Comparison of ENCODE assay signal across 16 cellular contexts in the genomic region with DNA sequence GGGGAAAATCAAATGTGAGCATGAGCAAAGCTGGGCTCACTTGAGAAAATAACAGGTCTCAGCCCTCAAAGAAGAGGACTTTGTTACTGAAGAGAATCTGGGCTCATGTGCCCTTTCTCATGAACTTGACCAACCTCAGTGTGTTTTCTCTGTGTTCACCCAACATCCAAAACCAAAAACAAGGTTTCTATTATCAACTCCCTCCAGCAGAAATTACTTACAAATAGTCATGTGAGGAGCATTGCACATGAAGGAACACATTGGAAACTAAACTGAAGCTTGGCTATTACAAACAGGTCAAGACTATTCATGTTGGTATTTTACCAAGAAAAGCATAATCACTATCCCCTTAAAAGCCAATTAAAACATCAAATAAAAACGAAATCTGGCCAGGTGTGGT.
DNase-seq lines count a peak whose midpoint lies in the region; ATAC-seq and TF ChIP-seq lines count a peak whose summit lies in the region.
"Had no signal": no experiment of that assay in that cellular context is flagged by ENCODE, and none has a peak within 500 bp of the region (broad histone marks: within the 10 kb centered on the region; RNA-seq: fewer than 3 reads in every experiment).

No MANE protein-coding gene starts in this region.

- TF ChIP-seq CTCF in osteoblast (IDR thresholded peaks at IDR 0.05; ENCODE audit: extremely low read depth, low read depth, low read length) (no peak), upper lobe of right lung (IDR thresholded peaks at IDR 0.05) (no peak)

- H3K4me3 ChIP-seq in osteoblast (ENCODE audit: insufficient read depth, low read length), result no peak overlapping the region
- no peak overlapping the region for H3K4me3 ChIP-seq in upper lobe of right lung
- H3K4me3 ChIP-seq: neural progenitor cell had no signal

- POLR2A ChIA-PET in naive thymus-derived CD8-positive, alpha-beta T cell (lab: Charles Lee), result no interaction called here

- no peaks in the 10 kb centered on the region for H4K20me1 ChIP-seq in osteoblast (ENCODE audit: insufficient read depth, low read length)

- H3K27me3 Mint-ChIP-seq in naive thymus-derived CD8-positive, alpha-beta T cell, result peaks cover 0 to 5% (median 0%) of the 10 kb centered on the region in 5 donors

- peaks cover 0 to 1% (median 0%) of the 10 kb centered on the region in 9 donors for H3K9me3 Mint-ChIP-seq in naive thymus-derived CD8-positive, alpha-beta T cell
- H3K9me3 Mint-ChIP-seq: activated naive CD8-positive, alpha-beta T cell treated with anti-CD3 and anti-CD28 coated beads, Interleukin-2, amount 50 U/mL, for 24 hours had no signal

- peaks cover 0 to 2% (median 0%) of the 10 kb centered on the region in 4 donors for H3K4me1 Mint-ChIP-seq in naive thymus-derived CD8-positive, alpha-beta T cell
- H3K4me1 Mint-ChIP-seq: activated naive CD8-positive, alpha-beta T cell treated with anti-CD3 and anti-CD28 coated beads, Interleukin-2, amount 50 U/mL, for 24 hours; neural progenitor cell had no signal

- no peak for ATAC-seq in upper lobe of right lung
- ATAC-seq in naive thymus-derived CD8-positive, alpha-beta T cell, result no peak
- ATAC-seq: activated naive CD8-positive, alpha-beta T cell treated with anti-CD3 and anti-CD28 coated beads, Interleukin-2, amount 50 U/mL, for 24 hours had no signal

- H3K27ac ChIP-seq in angular gyrus (ENCODE audit: low read depth, low read length) (peak overlapping the region; percentile 33), osteoblast (ENCODE audit: low read depth, low read length) (peak overlapping the region; percentile 57), upper lobe of right lung (peak overlapping the region; percentile 17)
- H3K27ac ChIP-seq: neural progenitor cell had no signal

- H3K9me3 ChIP-seq in osteoblast (ENCODE audit: low read depth, low read length), result no peaks in the 10 kb centered on the region
- no peaks in the 10 kb centered on the region for H3K9me3 ChIP-seq in upper lobe of right lung
- H3K9me3 ChIP-seq: Caco-2 had no signal

- H3K4me1 ChIP-seq in osteoblast (ENCODE audit: insufficient read depth, low read length) (peaks cover 22% of the 10 kb centered on the region), upper lobe of right lung (peaks cover 8% of the 10 kb centered on the region)
- H3K4me1 ChIP-seq: Caco-2, neural progenitor cell had no signal

- H3K27ac Mint-ChIP-seq in naive thymus-derived CD8-positive, alpha-beta T cell, result no peak overlapping the region
- H3K27ac Mint-ChIP-seq: activated naive CD8-positive, alpha-beta T cell treated with anti-CD3 and anti-CD28 coated beads, Interleukin-2, amount 50 U/mL, for 24 hours; neural progenitor cell had no signal

- intact Hi-C loops in upper lobe of right lung (cut with DNase I), result no loop called here

- peak; percentile 13 for DNase-seq in fibroblast of the conjunctiva (ENCODE audit: low read depth)
- DNase-seq in osteoblast (ENCODE audit: insufficient read length, low spot score, missing footprints), result peak; percentile 25
- no peak for DNase-seq in upper lobe of right lung
- no peak for DNase-seq in H4 (ENCODE audit: low spot score)
- DNase-seq in NOMO-1 treated with dmso at 0.1 percent for 144 hours (lab: John Stamatoyannopoulos, UW; ENCODE audit: unreplicated experiment), result no peak
- DNase-seq in naive thymus-derived CD8-positive, alpha-beta T cell, result no peak
- DNase-seq: activated CD4-positive, alpha-beta T cell treated with anti-CD3 and anti-CD28 coated beads for 4 hours; activated naive CD8-positive, alpha-beta T cell treated with anti-CD3 and anti-CD28 coated beads, Interleukin-2, amount 50 U/mL, for 24 hours; Caco-2; hypothalamus; Karpas-422; kidney; NCI-H1092; trophoblast cell had no signal

- H3K36me3 Mint-ChIP-seq in naive thymus-derived CD8-positive, alpha-beta T cell, result peaks cover 0 to 2% (median 0%) of the 10 kb centered on the region in 3 donors

- no peaks in the 10 kb centered on the region for H3K79me2 ChIP-seq in osteoblast (ENCODE audit: insufficient read depth, low read length)

- peak overlapping the region; percentile 8 for H2AFZ ChIP-seq in osteoblast (ENCODE audit: low read length)
- H2AFZ ChIP-seq: neural progenitor cell had no signal

- no peaks in the 10 kb centered on the region for H3K27me3 ChIP-seq in osteoblast (ENCODE audit: insufficient read depth, low read length)
- no peaks in the 10 kb centered on the region for H3K27me3 ChIP-seq in upper lobe of right lung
- H3K27me3 ChIP-seq: neural progenitor cell had no signal

- H3K36me3 ChIP-seq in osteoblast (ENCODE audit: insufficient read depth, low read length), result no peaks in the 10 kb centered on the region
- H3K36me3 ChIP-seq in upper lobe of right lung, result no peaks in the 10 kb centered on the region
- H3K36me3 ChIP-seq: neural progenitor cell had no signal

- peak overlapping the region; percentile 9 for H3K4me2 ChIP-seq in osteoblast (ENCODE audit: insufficient read depth, low read length)
- H3K4me2 ChIP-seq: neural progenitor cell had no signal

- no peak overlapping the region for H3K4me3 Mint-ChIP-seq in naive thymus-derived CD8-positive, alpha-beta T cell
- H3K4me3 Mint-ChIP-seq: activated naive CD8-positive, alpha-beta T cell treated with anti-CD3 and anti-CD28 coated beads, Interleukin-2, amount 50 U/mL, for 24 hours; neural progenitor cell had no signal

Comparison
In these comparisons a context has a peak if more than half of its experiments do, and no peak if none do; other contexts are left out.
1. DNase-seq: peak in fibroblast of the conjunctiva (single experiment) and osteoblast (single experiment); none in upper lobe of right lung (single experiment), H4 (single experiment), NOMO-1 treated with dmso at 0.1 percent for 144 hours (single experiment) and naive thymus-derived CD8-positive, alpha-beta T cell (0 of 10).
2. Peak in every context shown above with its lines, with median percentiles within 50 percentile points of each other: H3K27ac ChIP-seq.